24 cellular contexts compared by ENCODE assay signal in the genomic region with DNA sequence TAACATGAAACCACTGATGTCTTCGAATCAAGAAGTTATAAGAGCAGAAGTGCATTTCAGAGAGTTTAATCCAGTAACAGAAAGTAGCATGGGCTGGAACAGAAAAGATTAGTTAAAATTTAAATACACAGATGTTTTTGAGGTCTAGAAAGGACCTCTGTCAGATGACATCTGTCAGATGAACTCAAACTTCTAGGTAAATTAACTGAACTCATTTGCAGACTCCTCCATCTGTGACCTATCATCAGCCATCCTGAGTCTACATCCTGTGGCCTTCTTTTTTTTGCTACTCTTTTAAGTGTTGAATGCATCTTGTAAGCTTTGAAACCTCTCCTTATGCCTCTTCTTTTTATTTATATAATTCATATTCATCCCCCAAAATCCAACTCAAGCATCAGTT. TPM values are rescaled to one million over a fixed set of nuclear protein-coding genes. Genes with fewer than 3 reads are reported as not detected.
DNase-seq lines count a peak whose midpoint lies in the region; ATAC-seq and TF ChIP-seq lines count a peak whose summit lies in the region.
"Had no signal": no experiment of that assay in that cellular context is flagged by ENCODE, and none has a peak within 500 bp of the region (broad histone marks: within the 10 kb centered on the region; RNA-seq: fewer than 3 reads in every experiment).

No MANE protein-coding gene starts in this region.

- H3K4me3 Mint-ChIP-seq in activated naive CD8-positive, alpha-beta T cell treated with anti-CD3 and anti-CD28 coated beads, Interleukin-2, amount 10 ng/mL, durations not matched to agents 7 days and 5 days = no peak overlapping the region
- H3K4me3 Mint-ChIP-seq in activated naive CD8-positive, alpha-beta T cell treated with anti-CD3 and anti-CD28 coated beads, Interleukin-2, amount 50 U/mL, for 24 hours = no peak overlapping the region
- H3K4me3 Mint-ChIP-seq in stimulated activated effector memory CD8-positive, alpha-beta T cell treated with anti-CD3 and anti-CD28 coated beads, Interleukin-12 subunit alpha, Interleukin-12 subunit beta, amount 100 ng/mL, for 72 hours = no peak overlapping the region
- H3K4me3 Mint-ChIP-seq: CD4-positive, alpha-beta T cell; IgD-negative memory B cell had no signal

- no peak for TF ChIP-seq CTCF in omental fat pad (IDR thresholded peaks at IDR 0.05)

- no peaks in the 10 kb centered on the region for H3K27me3 ChIP-seq in Karpas-422 (ENCODE audit: low read length)
- H3K27me3 ChIP-seq: BLaER1, SJSA1 had no signal

- no peaks in the 10 kb centered on the region for H3K27me3 Mint-ChIP-seq in activated naive CD8-positive, alpha-beta T cell treated with anti-CD3 and anti-CD28 coated beads, Interleukin-2, amount 10 ng/mL, durations not matched to agents 7 days and 5 days
- no peaks in the 10 kb centered on the region for H3K27me3 Mint-ChIP-seq in activated naive CD8-positive, alpha-beta T cell treated with anti-CD3 and anti-CD28 coated beads, Interleukin-2, amount 50 U/mL, for 24 hours
- H3K27me3 Mint-ChIP-seq: CD4-positive, alpha-beta T cell; IgD-negative memory B cell had no signal

- peak overlapping the region; percentile 69 for H3K27ac ChIP-seq in Karpas-422 (ENCODE audit: low read length)
- H3K27ac ChIP-seq: 22Rv1, BLaER1, SJSA1 had no signal

- H3K36me3 Mint-ChIP-seq in activated naive CD8-positive, alpha-beta T cell treated with anti-CD3 and anti-CD28 coated beads, Interleukin-2, amount 10 ng/mL, durations not matched to agents 7 days and 5 days = peaks cover 25% of the 10 kb centered on the region
- H3K36me3 Mint-ChIP-seq in activated naive CD8-positive, alpha-beta T cell treated with anti-CD3 and anti-CD28 coated beads, Interleukin-2, amount 50 U/mL, for 24 hours (ENCODE audit: low read depth) = peaks cover 29% of the 10 kb centered on the region
- H3K36me3 Mint-ChIP-seq in stimulated activated effector memory CD8-positive, alpha-beta T cell treated with anti-CD3 and anti-CD28 coated beads, Interleukin-12 subunit alpha, Interleukin-12 subunit beta, amount 100 ng/mL, for 72 hours = peaks cover 56% of the 10 kb centered on the region

- peaks cover 23% of the 10 kb centered on the region for H3K4me1 ChIP-seq in Karpas-422 (ENCODE audit: low read length)
- H3K4me1 ChIP-seq: BLaER1, Caco-2, SJSA1 had no signal

- H2AFZ ChIP-seq in Karpas-422 (ENCODE audit: low read length) = no peak overlapping the region

- DNase-seq in activated naive CD8-positive, alpha-beta T cell treated with anti-CD3 and anti-CD28 coated beads, Interleukin-2, amount 10 ng/mL, durations not matched to agents 7 days and 5 days = no peak
- DNase-seq in activated naive CD8-positive, alpha-beta T cell treated with anti-CD3 and anti-CD28 coated beads, Interleukin-2, amount 50 U/mL, for 24 hours = no peak
- peak; percentile 54 for DNase-seq in Karpas-422
- DNase-seq in stimulated activated effector memory CD8-positive, alpha-beta T cell treated with anti-CD3 and anti-CD28 coated beads, Interleukin-12 subunit alpha, Interleukin-12 subunit beta, amount 100 ng/mL, for 72 hours (ENCODE audit: low spot score in 2 of 2) = no peak
- DNase-seq in omental fat pad (ENCODE audit: low spot score) = no peak
- DNase-seq in NCI-H526 treated with DMSO at 0.1 percent for 48 hours (lab: John Stamatoyannopoulos, UW) = no peak
- DNase-seq: ACHN; Caco-2; CD4-positive, alpha-beta T cell; DND-41; Kasumi-1; NCI-H1694; NCI-H2081 treated with DMSO at 0.1 percent for 48 hours; NCI-H2171 treated with DMSO at 0.1 percent for 48 hours; NCI-H524 treated with DMSO at 0.1 percent for 48 hours; T-helper 1 cell had no signal

- POLR2A ChIA-PET in activated naive CD8-positive, alpha-beta T cell treated with anti-CD3 and anti-CD28 coated beads, Interleukin-2, amount 10 ng/mL, durations not matched to agents 7 days and 5 days (lab: Charles Lee) = no interaction called here

- H3K27ac Mint-ChIP-seq in activated naive CD8-positive, alpha-beta T cell treated with anti-CD3 and anti-CD28 coated beads, Interleukin-2, amount 10 ng/mL, durations not matched to agents 7 days and 5 days = peak overlapping the region; percentile 10
- no peak overlapping the region for H3K27ac Mint-ChIP-seq in activated naive CD8-positive, alpha-beta T cell treated with anti-CD3 and anti-CD28 coated beads, Interleukin-2, amount 50 U/mL, for 24 hours
- H3K27ac Mint-ChIP-seq in stimulated activated effector memory CD8-positive, alpha-beta T cell treated with anti-CD3 and anti-CD28 coated beads, Interleukin-12 subunit alpha, Interleukin-12 subunit beta, amount 100 ng/mL, for 72 hours = no peak overlapping the region
- H3K27ac Mint-ChIP-seq: CD4-positive, alpha-beta T cell; IgD-negative memory B cell had no signal

- peaks cover 1% of the 10 kb centered on the region for H3K9me3 Mint-ChIP-seq in activated naive CD8-positive, alpha-beta T cell treated with anti-CD3 and anti-CD28 coated beads, Interleukin-2, amount 10 ng/mL, durations not matched to agents 7 days and 5 days
- H3K9me3 Mint-ChIP-seq in activated naive CD8-positive, alpha-beta T cell treated with anti-CD3 and anti-CD28 coated beads, Interleukin-2, amount 50 U/mL, for 24 hours = no peaks in the 10 kb centered on the region
- no peaks in the 10 kb centered on the region for H3K9me3 Mint-ChIP-seq in stimulated activated effector memory CD8-positive, alpha-beta T cell treated with anti-CD3 and anti-CD28 coated beads, Interleukin-12 subunit alpha, Interleukin-12 subunit beta, amount 100 ng/mL, for 72 hours
- H3K9me3 Mint-ChIP-seq: CD4-positive, alpha-beta T cell had no signal

- no peak overlapping the region for H3K4me3 ChIP-seq in Karpas-422 (ENCODE audit: low read length)
- H3K4me3 ChIP-seq: BLaER1, SJSA1 had no signal

- no peak overlapping the region for H3K9ac ChIP-seq in Karpas-422 (ENCODE audit: low read length)
- H3K9ac ChIP-seq: BLaER1 had no signal

- ATAC-seq in activated naive CD8-positive, alpha-beta T cell treated with anti-CD3 and anti-CD28 coated beads, Interleukin-2, amount 10 ng/mL, durations not matched to agents 7 days and 5 days (ENCODE audit: low read depth) = no peak
- ATAC-seq in activated naive CD8-positive, alpha-beta T cell treated with anti-CD3 and anti-CD28 coated beads, Interleukin-2, amount 50 U/mL, for 24 hours = no peak
- ATAC-seq in HG02938 (IDR thresholded peaks at IDR 0.05; ENCODE audit: unreplicated experiment) (peak; percentile 73), HG02571 (IDR thresholded peaks at IDR 0.05; ENCODE audit: unreplicated experiment) (no peak), omental fat pad (ENCODE audit: low FRiP score) (no peak)
- ATAC-seq in stimulated activated effector memory CD8-positive, alpha-beta T cell treated with anti-CD3 and anti-CD28 coated beads, Interleukin-12 subunit alpha, Interleukin-12 subunit beta, amount 100 ng/mL, for 72 hours = no peak
- ATAC-seq: HCT116, Right ventricle myocardium inferior had no signal

- no peaks in the 10 kb centered on the region for H4K20me1 ChIP-seq in Karpas-422 (ENCODE audit: insufficient read depth, low read depth, low read length)
- H4K20me1 ChIP-seq: BLaER1 had no signal

- peak overlapping the region; percentile 14 for H3K4me2 ChIP-seq in Karpas-422 (ENCODE audit: low read depth, low read length, poor library complexity, severe bottlenecking)
- H3K4me2 ChIP-seq: BLaER1 had no signal

- H3K4me1 Mint-ChIP-seq in activated naive CD8-positive, alpha-beta T cell treated with anti-CD3 and anti-CD28 coated beads, Interleukin-2, amount 10 ng/mL, durations not matched to agents 7 days and 5 days = no peaks in the 10 kb centered on the region
- H3K4me1 Mint-ChIP-seq in activated naive CD8-positive, alpha-beta T cell treated with anti-CD3 and anti-CD28 coated beads, Interleukin-2, amount 50 U/mL, for 24 hours = no peaks in the 10 kb centered on the region
- H3K4me1 Mint-ChIP-seq in stimulated activated effector memory CD8-positive, alpha-beta T cell treated with anti-CD3 and anti-CD28 coated beads, Interleukin-12 subunit alpha, Interleukin-12 subunit beta, amount 100 ng/mL, for 72 hours = no peaks in the 10 kb centered on the region
- H3K4me1 Mint-ChIP-seq: IgD-negative memory B cell had no signal

- H3K36me3 ChIP-seq in Karpas-422 (ENCODE audit: insufficient read depth, low read length) = peaks cover 27% of the 10 kb centered on the region

- peaks cover 3% of the 10 kb centered on the region; the same call in 1 of the 2 replicates for H3K79me2 ChIP-seq in Karpas-422 (ENCODE audit: low read length)

- H3K9me3 ChIP-seq in Karpas-422 (ENCODE audit: low read length) = no peaks in the 10 kb centered on the region
- H3K9me3 ChIP-seq: BLaER1, Caco-2, SJSA1 had no signal

- H3K9me2 ChIP-seq in Karpas-422 (replicated peaks; ENCODE audit: insufficient read depth, low read length) = no peaks in the 10 kb centered on the region

RNA-seq across cellular contexts. Expression of gene C2CD5, which starts 53.3 kb away (rescaled TPM):
- total RNA-seq in activated naive CD8-positive, alpha-beta T cell treated with anti-CD3 and anti-CD28 coated beads, Interleukin-2, amount 10 ng/mL, durations not matched to agents 7 days and 5 days = 10 to 100 TPM; 48.5 to 54.2 TPM
- total RNA-seq in Karpas-422 (2014; rRNA removed; shearing (Covaris generic); ENCODE audit: low replicate concordance) = 26.6 and 71.8 TPM in 2 replicates
- 10 to 100 TPM; 19.0 to 56.1 (median 26.7) TPM for total RNA-seq in omental fat pad
